Comparison of ENCODE assay signal across 10 cellular contexts in genomic region chr10:97069576-97070362, GRCh38.
DNase-seq lines count a peak whose midpoint lies in the region; ATAC-seq and TF ChIP-seq lines count a peak whose summit lies in the region.
"Had no signal": no experiment of that assay in that cellular context is flagged by ENCODE, and none has a peak within 500 bp of the region (broad histone marks: within the 10 kb centered on the region; RNA-seq: fewer than 3 reads in every experiment).

No MANE protein-coding gene starts in this region.

- POLR2A ChIA-PET in naive thymus-derived CD4-positive, alpha-beta T cell (lab: Charles Lee), result no interaction called here

- intact Hi-C loops in naive thymus-derived CD4-positive, alpha-beta T cell (cut with micrococcal nuclease), result no loop called here
- intact Hi-C loops in tibial artery (cut with DNase I; ENCODE audit: low total_unique reads), result loop anchor here (10.0 kb wide), 2 partner anchors 145 to 295 kb away; no protein-coding TSS in a partner anchor

- H3K27ac ChIP-seq in naive thymus-derived CD4-positive, alpha-beta T cell (ENCODE audit: low read depth, low read length), result no peak overlapping the region
- H3K27ac ChIP-seq in tibial artery, result no peak overlapping the region
- H3K27ac ChIP-seq: skin epidermis had no signal

- H3K4me1 Mint-ChIP-seq in activated T-helper 17 cell treated with anti-CD3 and anti-CD28 coated beads, Interleukin-2, amount 50 U/mL, for 72 hours, result peaks cover 15% of the 10 kb centered on the region
- peaks cover 0 to 12% (median 6%) of the 10 kb centered on the region in 7 donors for H3K4me1 Mint-ChIP-seq in naive thymus-derived CD4-positive, alpha-beta T cell
- H3K4me1 Mint-ChIP-seq in stimulated activated memory B cell treated with anti-CD40 and anti-IgM and Interleukin-4, amounts not matched to agents 10 μg/mL and 1 μg/mL and 100 μg/mL, for 72 hours, result no peaks in the 10 kb centered on the region

- peak; percentile 79 for ATAC-seq in activated T-helper 17 cell treated with anti-CD3 and anti-CD28 coated beads, Interleukin-2, amount 50 U/mL, for 72 hours (replicated peaks)
- peak; percentile 42 for ATAC-seq in naive thymus-derived CD4-positive, alpha-beta T cell
- no peak for ATAC-seq in stimulated activated memory B cell treated with anti-CD40 and anti-IgM and Interleukin-4, amounts not matched to agents 10 μg/mL and 1 μg/mL and 100 μg/mL, for 72 hours
- ATAC-seq in HG03095 (IDR thresholded peaks at IDR 0.05; ENCODE audit: unreplicated experiment), result no peak

- H3K9me3 Mint-ChIP-seq in activated T-helper 17 cell treated with anti-CD3 and anti-CD28 coated beads, Interleukin-2, amount 50 U/mL, for 72 hours, result no peaks in the 10 kb centered on the region
- peaks cover 0 to 6% (median 0%) of the 10 kb centered on the region in 11 donors for H3K9me3 Mint-ChIP-seq in naive thymus-derived CD4-positive, alpha-beta T cell
- no peaks in the 10 kb centered on the region for H3K9me3 Mint-ChIP-seq in stimulated activated memory B cell treated with anti-CD40 and anti-IgM and Interleukin-4, amounts not matched to agents 10 μg/mL and 1 μg/mL and 100 μg/mL, for 72 hours
- H3K9me3 Mint-ChIP-seq: memory B cell had no signal

- TF ChIP-seq CTCF in tibial artery (IDR thresholded peaks at IDR 0.05), result no peak

- CTCF ChIA-PET in naive thymus-derived CD4-positive, alpha-beta T cell (lab: Charles Lee), result interaction anchor here (11.8 kb wide), 1 partner anchor 138 kb away, joined by 159 read pairs; no protein-coding TSS in a partner anchor

- H3K27ac Mint-ChIP-seq in activated T-helper 17 cell treated with anti-CD3 and anti-CD28 coated beads, Interleukin-2, amount 50 U/mL, for 72 hours, result peak overlapping the region; percentile 57
- H3K27ac Mint-ChIP-seq in naive thymus-derived CD4-positive, alpha-beta T cell, result no peak overlapping the region
- no peak overlapping the region for H3K27ac Mint-ChIP-seq in stimulated activated memory B cell treated with anti-CD40 and anti-IgM and Interleukin-4, amounts not matched to agents 10 μg/mL and 1 μg/mL and 100 μg/mL, for 72 hours
- H3K27ac Mint-ChIP-seq: memory B cell had no signal

- no peaks in the 10 kb centered on the region for H3K27me3 ChIP-seq in naive thymus-derived CD4-positive, alpha-beta T cell (ENCODE audit: control insufficient read depth in 2 of 2, insufficient read depth in 2 of 2, low read length in 2 of 2)
- peaks cover 0 to 83% of the 10 kb centered on the region in 2 donors for H3K27me3 ChIP-seq in tibial artery

- no peak overlapping the region for H3K4me3 ChIP-seq in naive thymus-derived CD4-positive, alpha-beta T cell (ENCODE audit: low read length)
- no peak overlapping the region for H3K4me3 ChIP-seq in tibial artery
- H3K4me3 ChIP-seq: skin epidermis had no signal

- H3K36me3 ChIP-seq in naive thymus-derived CD4-positive, alpha-beta T cell (ENCODE audit: control insufficient read depth in 2 of 3, insufficient read depth in 3 of 3, low read length in 3 of 3), result no peaks in the 10 kb centered on the region
- H3K36me3 ChIP-seq in tibial artery, result no peaks in the 10 kb centered on the region

- H3K4me1 ChIP-seq in naive thymus-derived CD4-positive, alpha-beta T cell (ENCODE audit: control insufficient read depth in 2 of 2, insufficient read depth in 2 of 2, low read length in 2 of 2), result no peaks in the 10 kb centered on the region
- H3K4me1 ChIP-seq in tibial artery, result no peaks in the 10 kb centered on the region

- no peaks in the 10 kb centered on the region for H3K9me3 ChIP-seq in naive thymus-derived CD4-positive, alpha-beta T cell (ENCODE audit: control insufficient read depth in 2 of 3, low read length in 3 of 3)
- peaks cover 0 to 6% (median 6%) of the 10 kb centered on the region in 3 donors for H3K9me3 ChIP-seq in tibial artery

- peak; percentile 5 for DNase-seq in SKM-1 treated with dmso at 0.1 percent for 144 hours (lab: John Stamatoyannopoulos, UW; ENCODE audit: unreplicated experiment)
- DNase-seq in SKM-1 (lab: John Stamatoyannopoulos, UW; ENCODE audit: unreplicated experiment), result no peak
- peak; percentile 69 for DNase-seq in MV-4-11 (lab: John Stamatoyannopoulos, UW)
- no peak for DNase-seq in naive thymus-derived CD4-positive, alpha-beta T cell
- DNase-seq in tibial artery, result no peak

- H3K27me3 Mint-ChIP-seq in activated T-helper 17 cell treated with anti-CD3 and anti-CD28 coated beads, Interleukin-2, amount 50 U/mL, for 72 hours, result peaks cover 27% of the 10 kb centered on the region
- H3K27me3 Mint-ChIP-seq in naive thymus-derived CD4-positive, alpha-beta T cell, result peaks cover 13 to 40% (median 29%) of the 10 kb centered on the region in 5 donors
- H3K27me3 Mint-ChIP-seq in stimulated activated memory B cell treated with anti-CD40 and anti-IgM and Interleukin-4, amounts not matched to agents 10 μg/mL and 1 μg/mL and 100 μg/mL, for 72 hours, result peaks cover 77% of the 10 kb centered on the region

- H3K36me3 Mint-ChIP-seq in activated T-helper 17 cell treated with anti-CD3 and anti-CD28 coated beads, Interleukin-2, amount 50 U/mL, for 72 hours (ENCODE audit: low read depth), result no peaks in the 10 kb centered on the region
- H3K36me3 Mint-ChIP-seq in naive thymus-derived CD4-positive, alpha-beta T cell, result no peaks in the 10 kb centered on the region
- no peaks in the 10 kb centered on the region for H3K36me3 Mint-ChIP-seq in stimulated activated memory B cell treated with anti-CD40 and anti-IgM and Interleukin-4, amounts not matched to agents 10 μg/mL and 1 μg/mL and 100 μg/mL, for 72 hours
- H3K36me3 Mint-ChIP-seq: memory B cell had no signal

- peak overlapping the region; percentile 30 for H3K4me3 Mint-ChIP-seq in activated T-helper 17 cell treated with anti-CD3 and anti-CD28 coated beads, Interleukin-2, amount 50 U/mL, for 72 hours
- no peak overlapping the region for H3K4me3 Mint-ChIP-seq in naive thymus-derived CD4-positive, alpha-beta T cell
- H3K4me3 Mint-ChIP-seq in stimulated activated memory B cell treated with anti-CD40 and anti-IgM and Interleukin-4, amounts not matched to agents 10 μg/mL and 1 μg/mL and 100 μg/mL, for 72 hours, result no peak overlapping the region
- H3K4me3 Mint-ChIP-seq: memory B cell had no signal

Comparison
In these comparisons a context has a peak if more than half of its experiments do, and no peak if none do; other contexts are left out.
1. DNase-seq: peak in SKM-1 treated with dmso at 0.1 percent for 144 hours (single experiment) and MV-4-11 (single experiment); none in SKM-1 (single experiment), naive thymus-derived CD4-positive, alpha-beta T cell (0 of 9) and tibial artery (0 of 2).
2. ATAC-seq: peak in activated T-helper 17 cell treated with anti-CD3 and anti-CD28 coated beads, Interleukin-2, amount 50 U/mL, for 72 hours (single experiment) and naive thymus-derived CD4-positive, alpha-beta T cell (single experiment); none in stimulated activated memory B cell treated with anti-CD40 and anti-IgM and Interleukin-4, amounts not matched to agents 10 μg/mL and 1 μg/mL and 100 μg/mL, for 72 hours (single experiment) and HG03095 (single experiment).